Comparison of ENCODE assay signal across 11 cellular contexts in the genomic region with DNA sequence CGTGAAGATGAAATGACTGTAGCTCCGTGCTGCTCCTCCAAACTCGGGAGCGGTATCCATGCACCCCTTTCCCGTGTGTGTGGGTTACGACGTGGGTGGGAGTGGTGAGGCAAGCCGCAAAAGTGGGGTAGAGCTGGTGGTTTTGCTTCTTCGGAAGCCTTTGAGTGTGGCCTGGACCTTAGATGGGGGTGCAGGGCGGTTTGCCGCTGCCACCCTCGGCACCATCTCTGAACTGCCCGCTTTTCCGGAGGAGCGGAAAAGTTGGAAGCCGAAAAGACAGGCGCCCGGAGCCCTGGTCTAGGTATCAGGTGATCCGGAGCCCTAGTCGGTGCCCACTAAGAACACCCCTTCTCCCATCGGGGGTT. TPM values are rescaled to one million over a fixed set of nuclear protein-coding genes. Genes with fewer than 3 reads are reported as not detected.
A peak's percentile ranks its signal among the peaks of the same experiment; 100 is the strongest.
DNase-seq lines count a peak whose midpoint lies in the region; ATAC-seq and TF ChIP-seq lines count a peak whose summit lies in the region.
"Had no signal": no experiment of that assay in that cellular context is flagged by ENCODE, and none has a peak within 500 bp of the region (broad histone marks: within the 10 kb centered on the region; RNA-seq: fewer than 3 reads in every experiment).

No MANE protein-coding gene starts in this region.

- no peak for TF ChIP-seq CTCF in epithelial cell of esophagus (IDR thresholded peaks at IDR 0.05; ENCODE audit: insufficient read depth, low read depth, low read length, missing control alignments)

- POLR2A ChIA-PET in activated CD4-positive, alpha-beta T cell treated with anti-CD3 and anti-CD28 coated beads, Interleukin-2, amount 10 ng/mL, durations not matched to agents 7 days and 5 days (lab: Charles Lee) = no interaction called here

- peak; percentile 21 for ATAC-seq in HG03439 (IDR thresholded peaks at IDR 0.05; ENCODE audit: unreplicated experiment)
- ATAC-seq in SK-N-SH treated with all-trans-retinoic acid at 6 μM for 48 hours = no peak

- CTCF ChIA-PET in activated CD4-positive, alpha-beta T cell treated with anti-CD3 and anti-CD28 coated beads, Interleukin-2, amount 10 ng/mL, durations not matched to agents 7 days and 5 days (lab: Charles Lee) = no interaction called here

- H3K4me1 Mint-ChIP-seq in activated CD4-positive, alpha-beta T cell treated with anti-CD3 and anti-CD28 coated beads, Interleukin-2, amount 10 ng/mL, durations not matched to agents 7 days and 5 days = peaks cover 2% of the 10 kb centered on the region
- H3K4me1 Mint-ChIP-seq: H9 had no signal

- H3K4me3 ChIP-seq in epithelial cell of esophagus (ENCODE audit: low read length) = peak overlapping the region; percentile 67

- peak overlapping the region; percentile 64 for H3K4me3 Mint-ChIP-seq in activated CD4-positive, alpha-beta T cell treated with anti-CD3 and anti-CD28 coated beads, Interleukin-2, amount 10 ng/mL, durations not matched to agents 7 days and 5 days
- H3K4me3 Mint-ChIP-seq: H9 had no signal

- no peak for DNase-seq in activated CD4-positive, alpha-beta T cell treated with anti-CD3 and anti-CD28 coated beads, Interleukin-2, amount 10 ng/mL, durations not matched to agents 7 days and 5 days
- DNase-seq in activated CD4-positive, alpha-beta T cell treated with anti-CD3 and anti-CD28 coated beads, Interleukin-2, amount 50 U/mL, for 4 hours = no peak
- DNase-seq in epithelial cell of esophagus (ENCODE audit: low read depth) (peak; percentile 2), NCI-H345 (lab: John Stamatoyannopoulos, UW) (no peak), NCI-H187 treated with DMSO at 0.1 percent for 48 hours (lab: John Stamatoyannopoulos, UW) (no peak)
- peak; percentile 25 for DNase-seq in stimulated activated CD8-positive, alpha-beta memory T cell treated with anti-CD3 and anti-CD28 coated beads, Interleukin-4, amount 100 ng/mL, for 48 hours
- DNase-seq: ACHN, H9, KG1 had no signal

- peaks cover 25% of the 10 kb centered on the region for H3K27me3 Mint-ChIP-seq in activated CD4-positive, alpha-beta T cell treated with anti-CD3 and anti-CD28 coated beads, Interleukin-2, amount 10 ng/mL, durations not matched to agents 7 days and 5 days

- no peak overlapping the region for H3K27ac Mint-ChIP-seq in activated CD4-positive, alpha-beta T cell treated with anti-CD3 and anti-CD28 coated beads, Interleukin-2, amount 10 ng/mL, durations not matched to agents 7 days and 5 days
- H3K27ac Mint-ChIP-seq: H9 had no signal

- H3K36me3 Mint-ChIP-seq in activated CD4-positive, alpha-beta T cell treated with anti-CD3 and anti-CD28 coated beads, Interleukin-2, amount 10 ng/mL, durations not matched to agents 7 days and 5 days (ENCODE audit: low read depth) = no peaks in the 10 kb centered on the region

- no peaks in the 10 kb centered on the region for H3K9me3 Mint-ChIP-seq in activated CD4-positive, alpha-beta T cell treated with anti-CD3 and anti-CD28 coated beads, Interleukin-2, amount 10 ng/mL, durations not matched to agents 7 days and 5 days
- H3K9me3 Mint-ChIP-seq: H9 had no signal

TF ChIP-seq in SK-N-SH treated with all-trans-retinoic acid at 6 μM for 48 hours, 23 proteins besides CTCF, POLR2A, EP300 and RAD21:
- TF ChIP-seq, protein P1, sequence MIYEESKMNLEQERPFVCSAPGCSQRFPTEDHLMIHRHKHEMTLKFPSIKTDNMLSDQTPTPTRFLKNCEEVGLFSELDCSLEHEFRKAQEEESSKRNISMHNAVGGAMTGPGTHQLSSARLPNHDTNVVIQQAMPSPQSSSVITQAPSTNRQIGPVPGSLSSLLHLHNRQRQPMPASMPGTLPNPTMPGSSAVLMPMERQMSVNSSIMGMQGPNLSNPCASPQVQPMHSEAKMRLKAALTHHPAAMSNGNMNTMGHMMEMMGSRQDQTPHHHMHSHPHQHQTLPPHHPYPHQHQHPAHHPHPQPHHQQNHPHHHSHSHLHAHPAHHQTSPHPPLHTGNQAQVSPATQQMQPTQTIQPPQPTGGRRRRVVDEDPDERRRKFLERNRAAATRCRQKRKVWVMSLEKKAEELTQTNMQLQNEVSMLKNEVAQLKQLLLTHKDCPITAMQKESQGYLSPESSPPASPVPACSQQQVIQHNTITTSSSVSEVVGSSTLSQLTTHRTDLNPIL (CRISPR knock-in tag; IDR thresholded peaks at IDR 0.05; ENCODE audit: low read depth) = no peak
- no peak for TF ChIP-seq ISL1 (CRISPR knock-in tag; IDR thresholded peaks at IDR 0.05)
- TF ChIP-seq, protein P2, sequence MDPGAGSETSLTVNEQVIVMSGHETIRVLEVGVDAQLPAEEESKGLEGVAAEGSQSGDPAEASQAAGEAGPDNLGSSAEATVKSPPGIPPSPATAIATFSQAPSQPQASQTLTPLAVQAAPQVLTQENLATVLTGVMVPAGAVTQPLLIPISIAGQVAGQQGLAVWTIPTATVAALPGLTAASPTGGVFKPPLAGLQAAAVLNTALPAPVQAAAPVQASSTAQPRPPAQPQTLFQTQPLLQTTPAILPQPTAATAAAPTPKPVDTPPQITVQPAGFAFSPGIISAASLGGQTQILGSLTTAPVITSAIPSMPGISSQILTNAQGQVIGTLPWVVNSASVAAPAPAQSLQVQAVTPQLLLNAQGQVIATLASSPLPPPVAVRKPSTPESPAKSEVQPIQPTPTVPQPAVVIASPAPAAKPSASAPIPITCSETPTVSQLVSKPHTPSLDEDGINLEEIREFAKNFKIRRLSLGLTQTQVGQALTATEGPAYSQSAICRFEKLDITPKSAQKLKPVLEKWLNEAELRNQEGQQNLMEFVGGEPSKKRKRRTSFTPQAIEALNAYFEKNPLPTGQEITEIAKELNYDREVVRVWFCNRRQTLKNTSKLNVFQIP (CRISPR knock-in tag; IDR thresholded peaks at IDR 0.05; ENCODE audit: borderline replicate concordance, low read depth) = no peak
- TF ChIP-seq, protein P3, sequence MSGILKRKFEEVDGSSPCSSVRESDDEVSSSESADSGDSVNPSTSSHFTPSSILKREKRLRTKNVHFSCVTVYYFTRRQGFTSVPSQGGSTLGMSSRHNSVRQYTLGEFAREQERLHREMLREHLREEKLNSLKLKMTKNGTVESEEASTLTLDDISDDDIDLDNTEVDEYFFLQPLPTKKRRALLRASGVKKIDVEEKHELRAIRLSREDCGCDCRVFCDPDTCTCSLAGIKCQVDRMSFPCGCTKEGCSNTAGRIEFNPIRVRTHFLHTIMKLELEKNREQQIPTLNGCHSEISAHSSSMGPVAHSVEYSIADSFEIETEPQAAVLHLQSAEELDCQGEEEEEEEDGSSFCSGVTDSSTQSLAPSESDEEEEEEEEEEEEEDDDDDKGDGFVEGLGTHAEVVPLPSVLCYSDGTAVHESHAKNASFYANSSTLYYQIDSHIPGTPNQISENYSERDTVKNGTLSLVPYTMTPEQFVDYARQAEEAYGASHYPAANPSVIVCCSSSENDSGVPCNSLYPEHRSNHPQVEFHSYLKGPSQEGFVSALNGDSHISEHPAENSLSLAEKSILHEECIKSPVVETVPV (CRISPR knock-in tag; IDR thresholded peaks at IDR 0.05) = no peak
- no peak for TF ChIP-seq TCF4 (CRISPR knock-in tag; IDR thresholded peaks at IDR 0.05; ENCODE audit: borderline replicate concordance)
- no peak for TF ChIP-seq CSDC2 (CRISPR knock-in tag; IDR thresholded peaks at IDR 0.05)
- no peak for TF ChIP-seq TOX (CRISPR knock-in tag; IDR thresholded peaks at IDR 0.05; ENCODE audit: borderline replicate concordance)
- no peak for TF ChIP-seq RARB (CRISPR knock-in tag; IDR thresholded peaks at IDR 0.05)
- TF ChIP-seq, protein P4, sequence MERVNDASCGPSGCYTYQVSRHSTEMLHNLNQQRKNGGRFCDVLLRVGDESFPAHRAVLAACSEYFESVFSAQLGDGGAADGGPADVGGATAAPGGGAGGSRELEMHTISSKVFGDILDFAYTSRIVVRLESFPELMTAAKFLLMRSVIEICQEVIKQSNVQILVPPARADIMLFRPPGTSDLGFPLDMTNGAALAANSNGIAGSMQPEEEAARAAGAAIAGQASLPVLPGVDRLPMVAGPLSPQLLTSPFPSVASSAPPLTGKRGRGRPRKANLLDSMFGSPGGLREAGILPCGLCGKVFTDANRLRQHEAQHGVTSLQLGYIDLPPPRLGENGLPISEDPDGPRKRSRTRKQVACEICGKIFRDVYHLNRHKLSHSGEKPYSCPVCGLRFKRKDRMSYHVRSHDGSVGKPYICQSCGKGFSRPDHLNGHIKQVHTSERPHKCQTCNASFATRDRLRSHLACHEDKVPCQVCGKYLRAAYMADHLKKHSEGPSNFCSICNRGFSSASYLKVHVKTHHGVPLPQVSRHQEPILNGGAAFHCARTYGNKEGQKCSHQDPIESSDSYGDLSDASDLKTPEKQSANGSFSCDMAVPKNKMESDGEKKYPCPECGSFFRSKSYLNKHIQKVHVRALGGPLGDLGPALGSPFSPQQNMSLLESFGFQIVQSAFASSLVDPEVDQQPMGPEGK (CRISPR knock-in tag; IDR thresholded peaks at IDR 0.05; ENCODE audit: borderline replicate concordance) = no peak
- no peak for TF ChIP-seq BACH2 (CRISPR knock-in tag; IDR thresholded peaks at IDR 0.05; ENCODE audit: borderline replicate concordance)
- TF ChIP-seq GLIS3 (CRISPR knock-in tag; IDR thresholded peaks at IDR 0.05) = no peak

RNA-seq across cellular contexts. Expression of a gene that starts 0.5 kb away (rescaled TPM):
- total RNA-seq in activated CD4-positive, alpha-beta T cell treated with anti-CD3 and anti-CD28 coated beads, Interleukin-2, amount 10 ng/mL, durations not matched to agents 7 days and 5 days = 1 to 10 TPM; 1.1 TPM
- total RNA-seq: H9 had no signal

Comparison
In these comparisons a context has a peak if more than half of its experiments do, and no peak if none do; other contexts are left out.
1. DNase-seq: peak in epithelial cell of esophagus (single experiment) and stimulated activated CD8-positive, alpha-beta memory T cell treated with anti-CD3 and anti-CD28 coated beads, Interleukin-4, amount 100 ng/mL, for 48 hours (single experiment); none in activated CD4-positive, alpha-beta T cell treated with anti-CD3 and anti-CD28 coated beads, Interleukin-2, amount 10 ng/mL, durations not matched to agents 7 days and 5 days (single experiment), activated CD4-positive, alpha-beta T cell treated with anti-CD3 and anti-CD28 coated beads, Interleukin-2, amount 50 U/mL, for 4 hours (0 of 2), NCI-H345 (single experiment) and NCI-H187 treated with DMSO at 0.1 percent for 48 hours (single experiment).